In genomic region chr12:114438635-114439256, GRCh38 we compare ENCODE assay signal across 1 cellular context.
A peak's percentile ranks its signal among the peaks of the same experiment; 100 is the strongest.
TF ChIP-seq lines count a peak whose summit lies in the region.

No MANE protein-coding gene starts in this region.

TF ChIP-seq in K562, 482 proteins besides CTCF, POLR2A, EP300 and RAD21:
- no peak for TF ChIP-seq ZNF175 (CRISPR knock-in tag; IDR thresholded peaks at IDR 0.05; ENCODE audit: low read depth)
- peak; percentile 82 for TF ChIP-seq CEBPB (tag; IDR thresholded peaks at IDR 0.05)
- TF ChIP-seq ZNF512 (tag; IDR thresholded peaks at IDR 0.05) = peak; percentile 85
- TF ChIP-seq CEBPG (CRISPR knock-in tag; IDR thresholded peaks at IDR 0.05) = no peak
- peak; percentile 13 to 73; a peak in 2 of 4 replicates for TF ChIP-seq CEBPG (tag; conservative IDR thresholded peaks at IDR 0.05 in 1 of 2, IDR thresholded peaks at IDR 0.05 in 1 of 2)
